1 cellular context compared by ENCODE assay signal in the genomic region with DNA sequence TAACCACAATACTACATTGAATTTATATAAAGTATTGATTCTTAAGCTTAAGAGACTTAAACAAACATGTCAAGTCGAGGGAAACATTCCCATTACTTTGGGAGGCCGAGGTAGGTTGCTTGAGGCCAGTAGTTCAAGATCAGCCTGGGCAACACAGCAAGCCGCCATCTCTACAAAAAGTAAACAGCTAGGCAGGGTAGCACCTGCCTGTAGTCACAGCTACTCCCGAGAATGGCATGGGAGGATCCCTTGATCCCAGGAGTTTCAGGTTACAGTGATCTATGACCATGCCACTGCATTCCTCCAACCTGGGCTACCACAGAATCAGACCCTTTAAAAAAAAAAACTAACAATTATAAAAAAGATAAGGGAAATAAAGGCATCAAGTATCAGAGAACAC.
TF ChIP-seq lines count a peak whose summit lies in the region.

No MANE protein-coding gene starts in this region.

TF ChIP-seq in GM23338, 12 proteins besides CTCF, POLR2A, EP300 and RAD21 (continued from another document):
- TF ChIP-seq, protein P1, sequence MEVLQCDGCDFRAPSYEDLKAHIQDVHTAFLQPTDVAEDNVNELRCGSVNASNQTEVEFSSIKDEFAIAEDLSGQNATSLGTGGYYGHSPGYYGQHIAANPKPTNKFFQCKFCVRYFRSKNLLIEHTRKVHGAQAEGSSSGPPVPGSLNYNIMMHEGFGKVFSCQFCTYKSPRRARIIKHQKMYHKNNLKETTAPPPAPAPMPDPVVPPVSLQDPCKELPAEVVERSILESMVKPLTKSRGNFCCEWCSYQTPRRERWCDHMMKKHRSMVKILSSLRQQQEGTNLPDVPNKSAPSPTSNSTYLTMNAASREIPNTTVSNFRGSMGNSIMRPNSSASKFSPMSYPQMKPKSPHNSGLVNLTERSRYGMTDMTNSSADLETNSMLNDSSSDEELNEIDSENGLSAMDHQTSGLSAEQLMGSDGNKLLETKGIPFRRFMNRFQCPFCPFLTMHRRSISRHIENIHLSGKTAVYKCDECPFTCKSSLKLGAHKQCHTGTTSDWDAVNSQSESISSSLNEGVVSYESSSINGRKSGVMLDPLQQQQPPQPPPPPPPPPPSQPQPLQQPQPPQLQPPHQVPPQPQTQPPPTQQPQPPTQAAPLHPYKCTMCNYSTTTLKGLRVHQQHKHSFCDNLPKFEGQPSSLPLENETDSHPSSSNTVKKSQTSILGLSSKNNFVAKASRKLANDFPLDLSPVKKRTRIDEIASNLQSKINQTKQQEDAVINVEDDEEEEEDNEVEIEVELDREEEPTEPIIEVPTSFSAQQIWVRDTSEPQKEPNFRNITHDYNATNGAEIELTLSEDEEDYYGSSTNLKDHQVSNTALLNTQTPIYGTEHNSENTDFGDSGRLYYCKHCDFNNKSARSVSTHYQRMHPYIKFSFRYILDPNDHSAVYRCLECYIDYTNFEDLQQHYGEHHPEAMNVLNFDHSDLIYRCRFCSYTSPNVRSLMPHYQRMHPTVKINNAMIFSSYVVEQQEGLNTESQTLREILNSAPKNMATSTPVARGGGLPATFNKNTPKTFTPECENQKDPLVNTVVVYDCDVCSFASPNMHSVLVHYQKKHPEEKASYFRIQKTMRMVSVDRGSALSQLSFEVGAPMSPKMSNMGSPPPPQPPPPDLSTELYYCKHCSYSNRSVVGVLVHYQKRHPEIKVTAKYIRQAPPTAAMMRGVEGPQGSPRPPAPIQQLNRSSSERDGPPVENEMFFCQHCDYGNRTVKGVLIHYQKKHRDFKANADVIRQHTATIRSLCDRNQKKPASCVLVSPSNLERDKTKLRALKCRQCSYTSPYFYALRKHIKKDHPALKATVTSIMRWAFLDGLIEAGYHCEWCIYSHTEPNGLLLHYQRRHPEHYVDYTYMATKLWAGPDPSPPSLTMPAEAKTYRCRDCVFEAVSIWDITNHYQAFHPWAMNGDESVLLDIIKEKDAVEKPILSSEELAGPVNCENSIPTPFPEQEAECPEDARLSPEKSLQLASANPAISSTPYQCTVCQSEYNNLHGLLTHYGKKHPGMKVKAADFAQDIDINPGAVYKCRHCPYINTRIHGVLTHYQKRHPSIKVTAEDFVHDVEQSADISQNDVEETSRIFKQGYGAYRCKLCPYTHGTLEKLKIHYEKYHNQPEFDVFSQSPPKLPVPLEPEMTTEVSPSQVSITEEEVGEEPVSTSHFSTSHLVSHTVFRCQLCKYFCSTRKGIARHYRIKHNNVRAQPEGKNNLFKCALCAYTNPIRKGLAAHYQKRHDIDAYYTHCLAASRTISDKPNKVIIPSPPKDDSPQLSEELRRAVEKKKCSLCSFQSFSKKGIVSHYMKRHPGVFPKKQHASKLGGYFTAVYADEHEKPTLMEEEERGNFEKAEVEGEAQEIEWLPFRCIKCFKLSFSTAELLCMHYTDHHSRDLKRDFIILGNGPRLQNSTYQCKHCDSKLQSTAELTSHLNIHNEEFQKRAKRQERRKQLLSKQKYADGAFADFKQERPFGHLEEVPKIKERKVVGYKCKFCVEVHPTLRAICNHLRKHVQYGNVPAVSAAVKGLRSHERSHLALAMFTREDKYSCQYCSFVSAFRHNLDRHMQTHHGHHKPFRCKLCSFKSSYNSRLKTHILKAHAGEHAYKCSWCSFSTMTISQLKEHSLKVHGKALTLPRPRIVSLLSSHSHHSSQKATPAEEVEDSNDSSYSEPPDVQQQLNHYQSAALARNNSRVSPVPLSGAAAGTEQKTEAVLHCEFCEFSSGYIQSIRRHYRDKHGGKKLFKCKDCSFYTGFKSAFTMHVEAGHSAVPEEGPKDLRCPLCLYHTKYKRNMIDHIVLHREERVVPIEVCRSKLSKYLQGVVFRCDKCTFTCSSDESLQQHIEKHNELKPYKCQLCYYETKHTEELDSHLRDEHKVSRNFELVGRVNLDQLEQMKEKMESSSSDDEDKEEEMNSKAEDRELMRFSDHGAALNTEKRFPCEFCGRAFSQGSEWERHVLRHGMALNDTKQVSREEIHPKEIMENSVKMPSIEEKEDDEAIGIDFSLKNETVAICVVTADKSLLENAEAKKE (CRISPR knock-in tag; IDR thresholded peaks at IDR 0.05): no peak
- TF ChIP-seq ZNF331 (CRISPR knock-in tag; IDR thresholded peaks at IDR 0.05; ENCODE audit: low read depth) (no peak), NANOG (IDR thresholded peaks at IDR 0.05; ENCODE audit: borderline replicate concordance) (no peak), POLR2AphosphoS5 (IDR thresholded peaks at IDR 0.05; ENCODE audit: low read depth) (no peak), CREB1 (CRISPR knock-in tag; IDR thresholded peaks at IDR 0.05; ENCODE audit: low read depth) (no peak), JUNB (IDR thresholded peaks at IDR 0.05; ENCODE audit: unreplicated experiment) (no peak)
- TF ChIP-seq, protein P2, sequence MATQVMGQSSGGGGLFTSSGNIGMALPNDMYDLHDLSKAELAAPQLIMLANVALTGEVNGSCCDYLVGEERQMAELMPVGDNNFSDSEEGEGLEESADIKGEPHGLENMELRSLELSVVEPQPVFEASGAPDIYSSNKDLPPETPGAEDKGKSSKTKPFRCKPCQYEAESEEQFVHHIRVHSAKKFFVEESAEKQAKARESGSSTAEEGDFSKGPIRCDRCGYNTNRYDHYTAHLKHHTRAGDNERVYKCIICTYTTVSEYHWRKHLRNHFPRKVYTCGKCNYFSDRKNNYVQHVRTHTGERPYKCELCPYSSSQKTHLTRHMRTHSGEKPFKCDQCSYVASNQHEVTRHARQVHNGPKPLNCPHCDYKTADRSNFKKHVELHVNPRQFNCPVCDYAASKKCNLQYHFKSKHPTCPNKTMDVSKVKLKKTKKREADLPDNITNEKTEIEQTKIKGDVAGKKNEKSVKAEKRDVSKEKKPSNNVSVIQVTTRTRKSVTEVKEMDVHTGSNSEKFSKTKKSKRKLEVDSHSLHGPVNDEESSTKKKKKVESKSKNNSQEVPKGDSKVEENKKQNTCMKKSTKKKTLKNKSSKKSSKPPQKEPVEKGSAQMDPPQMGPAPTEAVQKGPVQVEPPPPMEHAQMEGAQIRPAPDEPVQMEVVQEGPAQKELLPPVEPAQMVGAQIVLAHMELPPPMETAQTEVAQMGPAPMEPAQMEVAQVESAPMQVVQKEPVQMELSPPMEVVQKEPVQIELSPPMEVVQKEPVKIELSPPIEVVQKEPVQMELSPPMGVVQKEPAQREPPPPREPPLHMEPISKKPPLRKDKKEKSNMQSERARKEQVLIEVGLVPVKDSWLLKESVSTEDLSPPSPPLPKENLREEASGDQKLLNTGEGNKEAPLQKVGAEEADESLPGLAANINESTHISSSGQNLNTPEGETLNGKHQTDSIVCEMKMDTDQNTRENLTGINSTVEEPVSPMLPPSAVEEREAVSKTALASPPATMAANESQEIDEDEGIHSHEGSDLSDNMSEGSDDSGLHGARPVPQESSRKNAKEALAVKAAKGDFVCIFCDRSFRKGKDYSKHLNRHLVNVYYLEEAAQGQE (IDR thresholded peaks at IDR 0.05; ENCODE audit: unreplicated experiment): no peak
TF ChIP-seq in GM23338: peak in this region for 0.
